Comparison of ENCODE assay signal across 8 cellular contexts in genomic region chr17:15502315-15503112, GRCh38. TPM values are rescaled to one million over a fixed set of nuclear protein-coding genes. Genes with fewer than 3 reads are reported as not detected.
DNase-seq lines count a peak whose midpoint lies in the region; ATAC-seq and TF ChIP-seq lines count a peak whose summit lies in the region.

No MANE protein-coding gene starts in this region.

- peaks cover 3% of the 10 kb centered on the region for H3K27me3 Mint-ChIP-seq in dendritic cell treated with granulocyte-macrophage colony-stimulating factor and Interleukin-4, amounts not matched to agents 40 ng/mL and 50 ng/mL, for 4 days

- TF ChIP-seq CTCF in GM10248 (IDR thresholded peaks at IDR 0.05; ENCODE audit: control extremely low read depth, extremely low read depth, low read depth, missing control alignments) (peak; percentile 92), NB4 (IDR thresholded peaks at IDR 0.05; ENCODE audit: low read depth, low read length) (peak; percentile 75), lower leg skin (IDR thresholded peaks at IDR 0.05) (peak in 2 of 3 donors; percentile 9 to 78)

- H3K27ac Mint-ChIP-seq in dendritic cell treated with granulocyte-macrophage colony-stimulating factor and Interleukin-4, amounts not matched to agents 40 ng/mL and 50 ng/mL, for 4 days: peak overlapping the region; percentile 17

- no peak for ATAC-seq in GM18870 (IDR thresholded peaks at IDR 0.05; ENCODE audit: unreplicated experiment)

- H3K4me3 ChIP-seq in NB4 (ENCODE audit: low read depth, low read length) (no peak overlapping the region), lower leg skin (ENCODE audit: low read depth, poor library complexity, severe bottlenecking) (no peak overlapping the region)

- peaks cover 7% of the 10 kb centered on the region for H3K4me1 Mint-ChIP-seq in dendritic cell treated with granulocyte-macrophage colony-stimulating factor and Interleukin-4, amounts not matched to agents 40 ng/mL and 50 ng/mL, for 4 days (ENCODE audit: low read depth)

- CTCF ChIA-PET in GM10248 (lab: Yijun Ruan, JAX): interaction anchor here (0.6 to 5.2 kb wide), 26 partner anchors 8 to 268 kb away, joined by 3 to 75 read pairs (median 5); no protein-coding TSS in a partner anchor

- peaks cover 6% of the 10 kb centered on the region for H3K36me3 Mint-ChIP-seq in dendritic cell treated with granulocyte-macrophage colony-stimulating factor and Interleukin-4, amounts not matched to agents 40 ng/mL and 50 ng/mL, for 4 days (ENCODE audit: low read depth)

- H3K4me3 Mint-ChIP-seq in dendritic cell treated with granulocyte-macrophage colony-stimulating factor and Interleukin-4, amounts not matched to agents 40 ng/mL and 50 ng/mL, for 4 days: peak overlapping the region; percentile 11

- H3K9me3 Mint-ChIP-seq in dendritic cell treated with granulocyte-macrophage colony-stimulating factor and Interleukin-4, amounts not matched to agents 40 ng/mL and 50 ng/mL, for 4 days: no peaks in the 10 kb centered on the region

- intact Hi-C loops in dendritic cell treated with granulocyte-macrophage colony-stimulating factor and Interleukin-4, amounts not matched to agents 40 ng/mL and 50 ng/mL, for 4 days (cut with micrococcal nuclease): loop anchor here (2.0 kb wide), 2 partner anchors 242 to 270 kb away; no protein-coding TSS in a partner anchor
- intact Hi-C loops in lower leg skin (cut with DNase I; ENCODE audit: low total_unique reads): loop anchor here (2.0 to 10.0 kb wide), 2 partner anchors 98 to 242 kb away; no protein-coding TSS in a partner anchor

- TF ChIP-seq POLR2A in NB4 (IDR thresholded peaks at IDR 0.05; ENCODE audit: extremely low read depth, insufficient read length) (no peak), lower leg skin (IDR thresholded peaks at IDR 0.05) (no peak)

- 6 to 13% methylated on average over 32 of the region's 32 CpGs for WGBS in lower leg skin, 2 donors

- peak; percentile 83 for DNase-seq in GM10248 (ENCODE audit: extremely low spot score)
- peak; percentile 92 for DNase-seq in HCEC 1CT
- DNase-seq in NB4 (ENCODE audit: low read depth): peak; percentile 58
- DNase-seq in activated CD4-positive, alpha-beta T cell treated with anti-CD3 and anti-CD28 coated beads, Interleukin-2, amount 50 U/mL, for 24 hours (ENCODE audit: low read depth in 1 of 2, low spot score in 1 of 2): peak; percentile 41 to 67
- peak; percentile 90 to 98 for DNase-seq in lower leg skin (ENCODE audit: low spot score in 2 of 2)
- DNase-seq in stimulated activated CD4-positive, alpha-beta T cell treated with anti-CD3 and anti-CD28 coated beads, Interleukin-4, amount 100 ng/mL, for 4 hours: peak; percentile 48 to 73

- POLR2A ChIA-PET in GM10248 (lab: Yijun Ruan, JAX): no interaction called here

RNA-seq across cellular contexts. Expression of gene CDRT4, which starts 35.1 kb away (rescaled TPM):
- 1 to 10 TPM in 2 of 4 donors, under 1 TPM in 1, not detected in 1; 0.52 to 4.0 (median 3.8) TPM for total RNA-seq in lower leg skin
